Comparison of ENCODE assay signal across 35 cellular contexts in genomic region chr3:69405067-69405466, GRCh38.
"Had no signal": no experiment of that assay in that cellular context is flagged by ENCODE, and none has a peak within 500 bp of the region (broad histone marks: within the 10 kb centered on the region; RNA-seq: fewer than 3 reads in every experiment).

No MANE protein-coding gene starts in this region.

- DNase-seq: Karpas-422, Kasumi-1, MG63, MM.1S, MV-4-11, NCI-H1048, NCI-H1092, NCI-H1092 treated with DMSO at 0.1 percent for 48 hours, NCI-H1105, NCI-H1105 treated with DMSO at 0.1 percent for 48 hours, NCI-H1417, NCI-H1417 treated with DMSO at 0.1 percent for 48 hours, NCI-H1436, NCI-H1436 treated with DMSO at 0.1 percent for 48 hours, NCI-H146, NCI-H1694 treated with DMSO at 0.1 percent for 48 hours, NCI-H187, NCI-H187 treated with DMSO at 0.1 percent for 48 hours, NCI-H1930, NCI-H2029, NCI-H2029 treated with DMSO at 0.1 percent for 48 hours, NCI-H2081, NCI-H2081 treated with DMSO at 0.1 percent for 48 hours, NCI-H2107, NCI-H2171, NCI-H2171 treated with DMSO at 0.1 percent for 48 hours, NCI-H2227 treated with DMSO at 0.1 percent for 48 hours, NCI-H226, NCI-H345, NCI-H446, NCI-H446 treated with DMSO at 0.1 percent for 48 hours, NCI-H510A, NCI-H510A treated with DMSO at 0.1 percent for 48 hours, NCI-H524, NCI-H524 treated with DMSO at 0.1 percent for 48 hours had no signal

- H3K27me3 ChIP-seq: MG63 had no signal

- H3K36me3 ChIP-seq: MG63 had no signal

- H3K4me3 ChIP-seq: MG63 had no signal

- H3K9me3 ChIP-seq: MG63 had no signal
